Comparison of ENCODE assay signal across 8 cellular contexts in genomic region chr13:106373989-106374572, GRCh38.
DNase-seq lines count a peak whose midpoint lies in the region; ATAC-seq, FAIRE-seq and TF ChIP-seq lines count a peak whose summit lies in the region.

No MANE protein-coding gene starts in this region.

- H3K9me3 Mint-ChIP-seq in stimulated activated naive B cell treated with anti-CD40 and anti-IgM and Interleukin-4, amounts not matched to agents 10 μg/mL and 1 μg/mL and 100 μg/mL, for 72 hours, result no peaks in the 10 kb centered on the region

- no peak overlapping the region for H3K27ac ChIP-seq in small intestine (ENCODE audit: low read depth in 1 of 2, low read length in 1 of 2)

- ATAC-seq in HG02943 (IDR thresholded peaks at IDR 0.05; ENCODE audit: low read depth, unreplicated experiment), result peak; percentile 64
- ATAC-seq in stimulated activated naive B cell treated with anti-CD40 and anti-IgM and Interleukin-4, amounts not matched to agents 10 μg/mL and 1 μg/mL and 100 μg/mL, for 72 hours (replicated peaks), result peak; percentile 85 to 91

- TF ChIP-seq CTCF in astrocyte of the spinal cord (IDR thresholded peaks at IDR 0.05; ENCODE audit: low read depth, low read length), result no peak

- no peak for FAIRE-seq in small intestine (lab: Jason Lieb, UNC)

- H3K27ac Mint-ChIP-seq in stimulated activated naive B cell treated with anti-CD40 and anti-IgM and Interleukin-4, amounts not matched to agents 10 μg/mL and 1 μg/mL and 100 μg/mL, for 72 hours, result peak overlapping the region; percentile 48

- no peaks in the 10 kb centered on the region for H3K36me3 Mint-ChIP-seq in stimulated activated naive B cell treated with anti-CD40 and anti-IgM and Interleukin-4, amounts not matched to agents 10 μg/mL and 1 μg/mL and 100 μg/mL, for 72 hours

- H3K4me3 ChIP-seq in astrocyte of the spinal cord (ENCODE audit: low read depth, low read length) (no peak overlapping the region), small intestine (ENCODE audit: low read depth in 1 of 2, low read length in 2 of 2) (no peak overlapping the region)

- H3K4me3 Mint-ChIP-seq in stimulated activated naive B cell treated with anti-CD40 and anti-IgM and Interleukin-4, amounts not matched to agents 10 μg/mL and 1 μg/mL and 100 μg/mL, for 72 hours, result no peak overlapping the region

- H3K36me3 ChIP-seq in small intestine (ENCODE audit: control insufficient read depth in 2 of 2, insufficient read depth in 2 of 2, low read length in 2 of 2), result no peaks in the 10 kb centered on the region

- H3K9me3 ChIP-seq in small intestine (ENCODE audit: control insufficient read depth, low read depth), result no peaks in the 10 kb centered on the region

- peaks cover 13 to 14% of the 10 kb centered on the region in 2 donors for H3K4me1 Mint-ChIP-seq in stimulated activated naive B cell treated with anti-CD40 and anti-IgM and Interleukin-4, amounts not matched to agents 10 μg/mL and 1 μg/mL and 100 μg/mL, for 72 hours

- H3K4me1 ChIP-seq in small intestine (ENCODE audit: control insufficient read depth in 2 of 2, insufficient read depth in 1 of 2, low read depth in 1 of 2, low read length in 1 of 2), result no peaks in the 10 kb centered on the region

- in situ Hi-C loops in astrocyte of the spinal cord (cut with HindIII; ENCODE audit: low sequenced_read_pairs), result no loop called here

- peak; percentile 53 for DNase-seq in activated CD8-positive, alpha-beta memory T cell treated with anti-CD3 and anti-CD28 coated beads, Interleukin-2, amount 50 U/mL, for 48 hours
- DNase-seq in activated CD8-positive, alpha-beta memory T cell treated with anti-CD3 and anti-CD28 coated beads for 24 hours, result no peak
- DNase-seq in astrocyte of the spinal cord (ENCODE audit: low read depth, low spot score) (peak; percentile 94), NCI-H226 (no peak), small intestine (no peak), HuH-7 (ENCODE audit: low spot score) (no peak)
- peak; percentile 59 for DNase-seq in stimulated activated naive B cell treated with anti-CD40 and anti-IgM and Interleukin-4, amounts not matched to agents 10 μg/mL and 1 μg/mL and 100 μg/mL, for 72 hours

- WGBS in small intestine, 3 donors, result 53 to 69% (median 54%) methylated on average over 4 of the region's 4 CpGs

- H3K27me3 ChIP-seq in small intestine (ENCODE audit: control insufficient read depth in 2 of 2, insufficient read depth in 2 of 2, low read length in 2 of 2), result no peaks in the 10 kb centered on the region

- peaks cover 14 to 17% of the 10 kb centered on the region in 2 donors for H3K27me3 Mint-ChIP-seq in stimulated activated naive B cell treated with anti-CD40 and anti-IgM and Interleukin-4, amounts not matched to agents 10 μg/mL and 1 μg/mL and 100 μg/mL, for 72 hours

Comparison
In these comparisons a context has a peak if more than half of its experiments do, and no peak if none do; other contexts are left out.
1. DNase-seq: peak in activated CD8-positive, alpha-beta memory T cell treated with anti-CD3 and anti-CD28 coated beads, Interleukin-2, amount 50 U/mL, for 48 hours (single experiment), astrocyte of the spinal cord (single experiment) and stimulated activated naive B cell treated with anti-CD40 and anti-IgM and Interleukin-4, amounts not matched to agents 10 μg/mL and 1 μg/mL and 100 μg/mL, for 72 hours (single experiment); none in activated CD8-positive, alpha-beta memory T cell treated with anti-CD3 and anti-CD28 coated beads for 24 hours (single experiment), NCI-H226 (single experiment), small intestine (single experiment) and HuH-7 (single experiment).